ENCODE assay signal across 1 cellular context in the genomic region with DNA sequence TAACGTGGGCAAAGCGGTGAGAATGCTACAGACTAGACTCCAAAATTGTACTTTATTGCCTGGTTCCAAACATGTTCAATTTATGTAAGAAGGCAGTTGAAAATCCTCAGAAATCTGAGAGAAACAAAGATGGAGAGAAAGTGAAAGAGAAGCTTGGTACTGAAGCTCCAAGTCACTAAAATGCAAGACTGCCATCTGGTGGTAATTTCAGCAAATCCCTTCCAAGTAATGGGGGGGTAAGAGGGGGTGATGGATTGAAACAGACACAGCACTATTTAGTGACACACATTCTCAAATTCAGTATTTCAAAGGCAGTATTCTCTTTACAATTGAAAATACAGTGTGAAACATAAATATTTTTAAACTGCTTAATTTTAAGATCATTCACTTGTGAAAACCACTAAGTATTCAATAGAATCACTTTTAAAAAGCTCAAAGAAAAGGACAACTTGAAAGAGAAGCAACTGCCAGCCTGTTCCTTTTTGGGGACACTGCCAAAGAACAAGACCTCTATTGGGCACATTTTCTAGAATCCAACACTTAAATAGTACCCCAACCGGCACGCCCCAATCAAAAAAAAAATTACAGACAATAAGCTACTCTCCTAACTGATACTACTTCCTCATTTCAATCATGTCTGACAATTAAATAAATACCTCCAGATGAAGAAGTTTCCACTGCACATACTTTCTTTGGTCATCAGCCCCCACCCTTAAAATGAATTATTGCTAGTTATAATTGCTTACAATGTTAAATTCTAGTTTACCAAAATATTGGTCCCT.
TF ChIP-seq lines count a peak whose summit lies in the region.

No MANE protein-coding gene starts in this region.

TF ChIP-seq in SK-N-SH, 30 proteins besides CTCF, POLR2A, EP300 and RAD21 (continued from another document):
- TF ChIP-seq, protein P1, sequence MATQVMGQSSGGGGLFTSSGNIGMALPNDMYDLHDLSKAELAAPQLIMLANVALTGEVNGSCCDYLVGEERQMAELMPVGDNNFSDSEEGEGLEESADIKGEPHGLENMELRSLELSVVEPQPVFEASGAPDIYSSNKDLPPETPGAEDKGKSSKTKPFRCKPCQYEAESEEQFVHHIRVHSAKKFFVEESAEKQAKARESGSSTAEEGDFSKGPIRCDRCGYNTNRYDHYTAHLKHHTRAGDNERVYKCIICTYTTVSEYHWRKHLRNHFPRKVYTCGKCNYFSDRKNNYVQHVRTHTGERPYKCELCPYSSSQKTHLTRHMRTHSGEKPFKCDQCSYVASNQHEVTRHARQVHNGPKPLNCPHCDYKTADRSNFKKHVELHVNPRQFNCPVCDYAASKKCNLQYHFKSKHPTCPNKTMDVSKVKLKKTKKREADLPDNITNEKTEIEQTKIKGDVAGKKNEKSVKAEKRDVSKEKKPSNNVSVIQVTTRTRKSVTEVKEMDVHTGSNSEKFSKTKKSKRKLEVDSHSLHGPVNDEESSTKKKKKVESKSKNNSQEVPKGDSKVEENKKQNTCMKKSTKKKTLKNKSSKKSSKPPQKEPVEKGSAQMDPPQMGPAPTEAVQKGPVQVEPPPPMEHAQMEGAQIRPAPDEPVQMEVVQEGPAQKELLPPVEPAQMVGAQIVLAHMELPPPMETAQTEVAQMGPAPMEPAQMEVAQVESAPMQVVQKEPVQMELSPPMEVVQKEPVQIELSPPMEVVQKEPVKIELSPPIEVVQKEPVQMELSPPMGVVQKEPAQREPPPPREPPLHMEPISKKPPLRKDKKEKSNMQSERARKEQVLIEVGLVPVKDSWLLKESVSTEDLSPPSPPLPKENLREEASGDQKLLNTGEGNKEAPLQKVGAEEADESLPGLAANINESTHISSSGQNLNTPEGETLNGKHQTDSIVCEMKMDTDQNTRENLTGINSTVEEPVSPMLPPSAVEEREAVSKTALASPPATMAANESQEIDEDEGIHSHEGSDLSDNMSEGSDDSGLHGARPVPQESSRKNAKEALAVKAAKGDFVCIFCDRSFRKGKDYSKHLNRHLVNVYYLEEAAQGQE (IDR thresholded peaks at IDR 0.05; ENCODE audit: low read depth, low read length): no peak
- TF ChIP-seq SMC3 (IDR thresholded peaks at IDR 0.05; ENCODE audit: low read depth, low read length) (peak; percentile 80), MXI1 (IDR thresholded peaks at IDR 0.05; ENCODE audit: low read depth, low read length) (no peak), FOXM1 (IDR thresholded peaks at IDR 0.05; ENCODE audit: low read depth) (no peak), RXRA (IDR thresholded peaks at IDR 0.05; ENCODE audit: borderline replicate concordance, low read depth) (no peak), TCF12 (IDR thresholded peaks at IDR 0.05) (no peak), JUND (IDR thresholded peaks at IDR 0.05) (no peak), GABPA (IDR thresholded peaks at IDR 0.05; ENCODE audit: low read depth) (no peak), NRF1 (IDR thresholded peaks at IDR 0.05; ENCODE audit: low read depth, low read length) (no peak), SIN3A (IDR thresholded peaks at IDR 0.05; ENCODE audit: borderline replicate concordance, low read depth, low read length) (no peak)
